In the genomic region with DNA sequence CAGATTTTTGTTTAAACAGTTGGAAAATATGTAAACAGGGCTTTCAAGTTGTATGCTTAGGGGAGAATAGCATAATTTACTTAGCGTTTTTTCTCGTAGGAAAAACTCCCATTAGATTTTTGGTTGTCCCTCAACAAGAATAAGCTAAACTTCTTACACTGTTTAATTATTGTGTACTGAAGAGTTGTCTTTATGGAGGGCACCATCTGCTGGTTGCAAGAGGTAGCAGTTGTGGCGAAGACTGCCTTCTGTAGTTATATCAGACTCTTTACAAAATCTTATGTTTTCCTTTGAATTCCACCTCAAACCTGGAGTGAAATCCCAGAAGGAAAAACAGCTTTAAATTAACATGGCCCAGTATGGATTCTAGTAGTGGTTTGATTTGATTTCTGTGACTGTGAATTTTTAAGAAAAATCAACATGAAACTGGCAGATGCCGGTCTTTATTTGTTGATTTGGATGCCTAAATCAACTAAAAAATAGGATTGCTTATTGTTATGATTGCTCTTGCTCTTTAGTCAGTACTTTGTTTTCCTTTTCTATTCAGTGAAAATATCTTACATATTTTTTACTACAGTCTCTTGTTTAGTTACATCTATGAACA, we compare ENCODE assay signal across 8 cellular contexts. TPM values are rescaled to one million over a fixed set of nuclear protein-coding genes. Genes with fewer than 3 reads are reported as not detected.
DNase-seq lines count a peak whose midpoint lies in the region; ATAC-seq and TF ChIP-seq lines count a peak whose summit lies in the region.

No MANE protein-coding gene starts in this region.

- H3K4me3 ChIP-seq in adrenal gland (no peak overlapping the region), heart left ventricle (no peak overlapping the region)

- H3K36me3 ChIP-seq in adrenal gland (replicated peaks in 1 of 2) = no peaks in the 10 kb centered on the region
- no peaks in the 10 kb centered on the region for H3K36me3 ChIP-seq in heart left ventricle

- 28 to 30% (median 29%) methylated on average over 4 of the region's 4 CpGs for WGBS in adrenal gland, 4 donors
- 29 to 36% (median 31%) methylated on average over 4 of the region's 4 CpGs for WGBS in heart left ventricle, 4 donors

- intact Hi-C loops in Right ventricle myocardium inferior (cut with DNase I) (loop anchor here (1.0 to 5.0 kb wide), 2 partner anchors 53 to 903 kb away; partner anchors contain the start of gene PDS5B), cardiac septum (cut with DNase I) (no loop called here), adrenal gland (cut with DNase I) (loop anchor here (2.0 to 10.0 kb wide), 2 partner anchors 53 to 55 kb away; partner anchors contain the start of gene PDS5B (in 2 of the 2)), heart left ventricle (cut with DNase I) (loop anchor here (1.0 to 10.0 kb wide), 7 partner anchors 52 to 905 kb away; partner anchors contain the start of gene PDS5B (in 10 of the 10))

- H3K27me3 ChIP-seq in adrenal gland (no peaks in the 10 kb centered on the region), heart left ventricle (no peaks in the 10 kb centered on the region)

- ATAC-seq in Right ventricle myocardium inferior = peak; percentile 57
- peak; percentile 57 for ATAC-seq in HG03460 (IDR thresholded peaks at IDR 0.05; ENCODE audit: unreplicated experiment)
- peak in 3 of 4 donors; percentile 80 to 91 (median 86) for ATAC-seq in heart left ventricle

- H3K9me3 ChIP-seq in adrenal gland (replicated peaks in 1 of 3) = no peaks in the 10 kb centered on the region
- H3K9me3 ChIP-seq in heart left ventricle = no peaks in the 10 kb centered on the region

- TF ChIP-seq POLR2A in adrenal gland (IDR thresholded peaks at IDR 0.05) (no peak), heart left ventricle (IDR thresholded peaks at IDR 0.05) (no peak)

- TF ChIP-seq CTCF in adrenal gland (IDR thresholded peaks at IDR 0.05) (peak; percentile 62 to 85 (median 76)), heart left ventricle (IDR thresholded peaks at IDR 0.05) (peak; percentile 69 to 91 (median 82))

- no peak for DNase-seq in Right ventricle myocardium inferior (ENCODE audit: missing footprints)
- no peak for DNase-seq in cardiac septum (ENCODE audit: low spot score)
- DNase-seq in RKO (ENCODE audit: low spot score) = peak; percentile 80
- DNase-seq in adrenal gland = peak; percentile 41 to 86 (median 62)
- DNase-seq in heart left ventricle = peak in 4 of 5 donors; percentile 43 to 58 (median 48)
- peak; percentile 66 for DNase-seq in renal cortical epithelial cell (ENCODE audit: low read depth)
- no peak for DNase-seq in HK-2 (ENCODE audit: unreplicated experiment)

- no peak overlapping the region for H3K27ac ChIP-seq in adrenal gland
- no peak overlapping the region for H3K27ac ChIP-seq in heart left ventricle

- H3K4me1 ChIP-seq in adrenal gland (replicated peaks in 1 of 2) (peaks cover 0 to 17% of the 10 kb centered on the region in 2 donors), heart left ventricle (peaks cover 0 to 42% (median 9%) of the 10 kb centered on the region in 12 donors)

RNA-seq across cellular contexts. Expression of gene PDS5B, which starts 53.4 kb away (rescaled TPM):
- total RNA-seq in Right ventricle myocardium inferior (25.1 TPM), cardiac septum (22.7 TPM), adrenal gland (10 to 100 TPM; 15.3 to 59.4 (median 31.1) TPM), heart left ventricle (10 to 100 TPM; 12.0 to 28.8 (median 19.4) TPM), renal cortical epithelial cell (19.3 and 43.1 TPM in 2 replicates)
- polyA plus RNA-seq in adrenal gland (10 to 100 TPM in 1 of 3 donors, 1 to 10 TPM in 2; 3.9 to 29.8 (median 9.5) TPM), heart left ventricle (10 to 100 TPM in 1 of 2 donors, 1 to 10 TPM in 1; 3.7 to 10.2 TPM)

Comparison
In these comparisons a context has a peak if more than half of its experiments do, and no peak if none do; other contexts are left out.
1. DNase-seq: peak in RKO (single experiment), adrenal gland (7 of 7), heart left ventricle (4 of 5) and renal cortical epithelial cell (single experiment); none in Right ventricle myocardium inferior (single experiment), cardiac septum (single experiment) and HK-2 (single experiment).
2. Peak in every context shown above with its lines, with median percentiles within 50 percentile points of each other: ATAC-seq.